20 cellular contexts compared by ENCODE assay signal in genomic region chr6:165013701-165014100, GRCh38.
A peak's percentile ranks its signal among the peaks of the same experiment; 100 is the strongest.
DNase-seq lines count a peak whose midpoint lies in the region; ATAC-seq, FAIRE-seq and TF ChIP-seq lines count a peak whose summit lies in the region.
"Had no signal": no experiment of that assay in that cellular context is flagged by ENCODE, and none has a peak within 500 bp of the region (broad histone marks: within the 10 kb centered on the region; RNA-seq: fewer than 3 reads in every experiment).

No MANE protein-coding gene starts in this region.

- no peaks in the 10 kb centered on the region for H3K9me3 ChIP-seq in mesodermal cell (ENCODE audit: control insufficient read depth, low read length)
- H3K9me3 ChIP-seq: A549, BE2C had no signal

- no peak overlapping the region for H3K4me3 ChIP-seq in bronchial epithelial cell (ENCODE audit: low read depth, low read length)
- no peak overlapping the region for H3K4me3 ChIP-seq in mesodermal cell (ENCODE audit: extremely low read depth, insufficient read depth, low read length, poor library complexity, severe bottlenecking)
- H3K4me3 ChIP-seq: A549 had no signal

- H3K27ac ChIP-seq in mesodermal cell (ENCODE audit: low read depth, low read length, severe bottlenecking) = peak overlapping the region; percentile 0
- H3K27ac ChIP-seq: A549 had no signal

- H3K4me1 ChIP-seq in mesodermal cell (ENCODE audit: control insufficient read depth, insufficient read depth, low read length, poor library complexity, severe bottlenecking) = peaks cover 37% of the 10 kb centered on the region
- H3K4me1 ChIP-seq: A549, BE2C had no signal

- WGBS in mesodermal cell (ENCODE audit: insufficient coverage in 2 of 2), 2 experiments = 75% methylated on average over 2 of the region's 3 CpGs; no CpG with 5 or more reads in 1 of the 2 experiments

- FAIRE-seq in bronchial epithelial cell (lab: Jason Lieb, UNC) = no peak
- FAIRE-seq: A549 had no signal

- H3K27me3 ChIP-seq in bronchial epithelial cell (ENCODE audit: control insufficient read depth, insufficient read depth, low read length) = no peaks in the 10 kb centered on the region
- H3K27me3 ChIP-seq: BE2C had no signal

- no peaks in the 10 kb centered on the region for H3K36me3 ChIP-seq in bronchial epithelial cell (ENCODE audit: control insufficient read depth, insufficient read depth, low read length)
- H3K36me3 ChIP-seq in mesodermal cell (ENCODE audit: control insufficient read depth, insufficient read depth, low read length) = no peaks in the 10 kb centered on the region
- H3K36me3 ChIP-seq: BE2C had no signal

- ATAC-seq in HG03354 (IDR thresholded peaks at IDR 0.05; ENCODE audit: poor library complexity, severe bottlenecking, unreplicated experiment) (no peak), GM18907 (IDR thresholded peaks at IDR 0.05; ENCODE audit: unreplicated experiment) (no peak), HG02763 (IDR thresholded peaks at IDR 0.05; ENCODE audit: unreplicated experiment) (no peak)
- ATAC-seq: A549, PC-3 had no signal

- peak; percentile 23 for DNase-seq in LHCN-M2 (ENCODE audit: low read depth)
- DNase-seq in bronchial epithelial cell (ENCODE audit: low read depth) = peak; percentile 12
- no peak for DNase-seq in effector CD8-positive, alpha-beta T cell (lab: John Stamatoyannopoulos, UW)
- DNase-seq: BE2C, DMS79, H7, KG1, NCI-H1417, NCI-H1694 treated with DMSO at 0.1 percent for 48 hours, NCI-H2081 treated with DMSO at 0.1 percent for 48 hours, NCI-H2171 treated with DMSO at 0.1 percent for 48 hours, NCI-H446, NCI-H526, PC-3, Right ventricle myocardium superior had no signal

- no peak for TF ChIP-seq CTCF in bronchial epithelial cell (IDR thresholded peaks at IDR 0.05; ENCODE audit: insufficient read depth, low read length, severe bottlenecking)
